ENCODE assay signal across 17 cellular contexts in genomic region chr3:88133711-88134263, GRCh38.
"Had no signal": no experiment of that assay in that cellular context is flagged by ENCODE, and none has a peak within 500 bp of the region (broad histone marks: within the 10 kb centered on the region; RNA-seq: fewer than 3 reads in every experiment).

No MANE protein-coding gene starts in this region.

- DNase-seq: activated B cell treated with CpG ODN at 0.5 μM for 24 hours; activated CD4-positive, alpha-beta T cell treated with anti-CD3 and anti-CD28 coated beads, Interleukin-2, amount 50 U/mL, for 4 hours; activated naive CD4-positive, alpha-beta T cell treated with anti-CD3 and anti-CD28 coated beads, Interleukin-2, amount 50 U/mL, for 16 hours; amniotic stem cell; body of pancreas; kidney; left ventricle myocardium superior; pancreas; T-cell; thyroid gland had no signal

- H3K4me1 ChIP-seq: body of pancreas, neural progenitor cell, pancreas, SJSA1, thyroid gland had no signal

- H3K4me3 Mint-ChIP-seq: activated B cell treated with CpG ODN at 0.5 μM for 24 hours; activated T-helper 1 cell treated with anti-CD3 and anti-CD28 coated beads, Interleukin-12 subunit alpha, Interleukin-12 subunit beta, Interleukin-2, Interleukin-4 antibody, amounts not matched to agents 30 ng/mL and 10 ng/mL and 1 ng/mL, durations not matched to agents 14 hours and 24 hours and 36 hours; central memory CD8-positive, alpha-beta T cell; neural progenitor cell; T-cell had no signal

- H3K27ac Mint-ChIP-seq: activated B cell treated with CpG ODN at 0.5 μM for 24 hours; activated T-helper 1 cell treated with anti-CD3 and anti-CD28 coated beads, Interleukin-12 subunit alpha, Interleukin-12 subunit beta, Interleukin-2, Interleukin-4 antibody, amounts not matched to agents 30 ng/mL and 10 ng/mL and 1 ng/mL, durations not matched to agents 14 hours and 24 hours and 36 hours; neural progenitor cell; T-cell had no signal

- H3K9me3 ChIP-seq: body of pancreas, gastroesophageal sphincter, pancreas, SJSA1, thyroid gland had no signal

- H3K4me1 Mint-ChIP-seq: activated B cell treated with CpG ODN at 0.5 μM for 24 hours; central memory CD8-positive, alpha-beta T cell; neural progenitor cell; T-cell had no signal

- H3K27ac ChIP-seq: body of pancreas, gastroesophageal sphincter, hepatocyte, neural progenitor cell, pancreas, SJSA1, skin epidermis, thyroid gland had no signal

- H3K4me3 ChIP-seq: body of pancreas, gastroesophageal sphincter, hepatocyte, neural progenitor cell, pancreas, SJSA1, skin epidermis, thyroid gland had no signal

- H3K4me2 ChIP-seq: hepatocyte, neural progenitor cell had no signal

- H3K27me3 Mint-ChIP-seq: activated B cell treated with CpG ODN at 0.5 μM for 24 hours; central memory CD8-positive, alpha-beta T cell; T-cell had no signal

- H3K9ac ChIP-seq: neural progenitor cell had no signal

- H3K27me3 ChIP-seq: body of pancreas, gastroesophageal sphincter, hepatocyte, neural progenitor cell, pancreas, SJSA1, thyroid gland had no signal

- H2AFZ ChIP-seq: hepatocyte, neural progenitor cell had no signal

- H3K9me3 Mint-ChIP-seq: activated B cell treated with CpG ODN at 0.5 μM for 24 hours; activated T-helper 1 cell treated with anti-CD3 and anti-CD28 coated beads, Interleukin-12 subunit alpha, Interleukin-12 subunit beta, Interleukin-2, Interleukin-4 antibody, amounts not matched to agents 30 ng/mL and 10 ng/mL and 1 ng/mL, durations not matched to agents 14 hours and 24 hours and 36 hours; central memory CD8-positive, alpha-beta T cell; neural progenitor cell; T-cell had no signal

- ATAC-seq: body of pancreas, gastroesophageal sphincter, left ventricle myocardium superior, pancreas, T-cell had no signal
